In the genomic region with DNA sequence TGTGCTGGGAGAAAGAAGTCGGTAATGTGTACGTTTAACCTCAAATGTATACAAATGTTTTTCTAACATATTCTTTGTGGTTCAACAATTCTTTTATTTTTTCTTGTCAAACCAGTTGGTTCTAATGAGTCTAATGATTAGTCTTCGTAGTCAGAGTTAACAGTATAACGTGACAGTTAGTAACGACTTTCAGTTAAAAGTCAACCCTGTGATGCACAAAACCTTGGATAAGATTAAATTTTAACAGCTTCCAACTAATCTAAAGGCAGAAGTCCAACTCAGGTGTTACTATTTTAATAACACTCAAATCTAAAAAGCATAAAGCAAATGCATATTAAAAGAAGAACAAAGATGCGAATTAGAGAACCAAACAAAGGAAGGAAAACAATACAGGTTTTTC, we compare ENCODE assay signal across 29 cellular contexts. TPM values are rescaled to one million over a fixed set of nuclear protein-coding genes. Genes with fewer than 3 reads are reported as not detected.
A peak's percentile ranks its signal among the peaks of the same experiment; 100 is the strongest.
DNase-seq lines count a peak whose midpoint lies in the region; ATAC-seq, FAIRE-seq and TF ChIP-seq lines count a peak whose summit lies in the region.
"Had no signal": no experiment of that assay in that cellular context is flagged by ENCODE, and none has a peak within 500 bp of the region (broad histone marks: within the 10 kb centered on the region; RNA-seq: fewer than 3 reads in every experiment).

No MANE protein-coding gene starts in this region.

- H3K27me3 Mint-ChIP-seq in WTC11 (ENCODE audit: low read depth) = no peaks in the 10 kb centered on the region
- no peaks in the 10 kb centered on the region for H3K27me3 Mint-ChIP-seq in nephron (ENCODE audit: low read depth)
- no peaks in the 10 kb centered on the region for H3K27me3 Mint-ChIP-seq in activated naive CD4-positive, alpha-beta T cell treated with anti-CD3 and anti-CD28 coated beads for 36 hours (ENCODE audit: low read depth)
- H3K27me3 Mint-ChIP-seq: activated naive CD4-positive, alpha-beta T cell treated with anti-CD3 and anti-CD28 coated beads, Interleukin-2, amount 50 U/mL, for 24 hours; IgD-negative memory B cell; stimulated activated naive B cell treated with anti-CD40 and anti-IgM and Interleukin-4, amounts not matched to agents 10 μg/mL and 1 μg/mL and 100 μg/mL, for 72 hours had no signal

- H3K9me3 Mint-ChIP-seq in WTC11 = no peaks in the 10 kb centered on the region
- H3K9me3 Mint-ChIP-seq in nephron = no peaks in the 10 kb centered on the region
- no peaks in the 10 kb centered on the region for H3K9me3 Mint-ChIP-seq in activated naive CD4-positive, alpha-beta T cell treated with anti-CD3 and anti-CD28 coated beads for 36 hours
- H3K9me3 Mint-ChIP-seq: activated naive CD4-positive, alpha-beta T cell treated with anti-CD3 and anti-CD28 coated beads, Interleukin-2, amount 50 U/mL, for 24 hours; activated T-helper 2 cell treated with anti-CD3 and anti-CD28 coated beads, Interferon-gamma antibody, Interleukin-2, Interleukin-4, amounts not matched to agents 10 μg/mL and 5 μg/mL and 100 μg/mL, durations not matched to agents 14 hours and 24 hours and 36 hours; IgD-negative memory B cell; mesothelial cell of epicardium; natural killer cell; stimulated activated naive B cell treated with anti-CD40 and anti-IgM and Interleukin-4, amounts not matched to agents 10 μg/mL and 1 μg/mL and 100 μg/mL, for 72 hours had no signal

- in situ Hi-C loops in ACHN (cut with HindIII; ENCODE audit: low pct_ligation_motif_present, low pct_unique_long_range_greater_than_20kb, low sequenced_read_pairs) = no loop called here

- H3K9me3 ChIP-seq in iPS-20b (ENCODE audit: insufficient read depth, low read depth, low read length) = no peaks in the 10 kb centered on the region
- H3K9me3 ChIP-seq: esophagus squamous epithelium, gastroesophageal sphincter, Peyer's patch had no signal

- ATAC-seq in WTC11 = no peak
- ATAC-seq: activated CD8-positive, alpha-beta T cell treated with anti-CD3 and anti-CD28 coated beads, Interleukin-2, amount 10 ng/mL, durations not matched to agents 7 days and 5 days; gastroesophageal sphincter; natural killer cell; stimulated activated naive B cell treated with anti-CD40 and anti-IgM and Interleukin-4, amounts not matched to agents 10 μg/mL and 1 μg/mL and 100 μg/mL, for 72 hours had no signal

- H3K27ac ChIP-seq in iPS-20b (ENCODE audit: low read length) = no peak overlapping the region
- H3K27ac ChIP-seq: cardiac muscle cell, coronary artery, esophagus squamous epithelium, VCaP had no signal

- H3K36me3 Mint-ChIP-seq in WTC11 (no peaks in the 10 kb centered on the region), nephron (ENCODE audit: low read depth) (no peaks in the 10 kb centered on the region)
- H3K36me3 Mint-ChIP-seq in activated naive CD4-positive, alpha-beta T cell treated with anti-CD3 and anti-CD28 coated beads for 36 hours (ENCODE audit: low read depth) = no peaks in the 10 kb centered on the region
- H3K36me3 Mint-ChIP-seq: activated naive CD4-positive, alpha-beta T cell treated with anti-CD3 and anti-CD28 coated beads, Interleukin-2, amount 50 U/mL, for 24 hours; IgD-negative memory B cell; immature natural killer cell; mesothelial cell of epicardium; natural killer cell; stimulated activated naive B cell treated with anti-CD40 and anti-IgM and Interleukin-4, amounts not matched to agents 10 μg/mL and 1 μg/mL and 100 μg/mL, for 72 hours had no signal

- H3K4me1 Mint-ChIP-seq in WTC11 (peaks cover 80% of the 10 kb centered on the region), nephron (peaks cover 73% of the 10 kb centered on the region)
- H3K4me1 Mint-ChIP-seq in activated naive CD4-positive, alpha-beta T cell treated with anti-CD3 and anti-CD28 coated beads for 36 hours (ENCODE audit: low read depth) = no peaks in the 10 kb centered on the region
- H3K4me1 Mint-ChIP-seq: activated naive CD4-positive, alpha-beta T cell treated with anti-CD3 and anti-CD28 coated beads, Interleukin-2, amount 50 U/mL, for 24 hours; IgD-negative memory B cell; immature natural killer cell; natural killer cell; stimulated activated naive B cell treated with anti-CD40 and anti-IgM and Interleukin-4, amounts not matched to agents 10 μg/mL and 1 μg/mL and 100 μg/mL, for 72 hours had no signal

- CTCF ChIA-PET in WTC11 (lab: Charles Lee) = no interaction called here
- CTCF ChIA-PET in activated naive CD4-positive, alpha-beta T cell treated with anti-CD3 and anti-CD28 coated beads for 36 hours (lab: Charles Lee) = no interaction called here

- DNase-seq in ACHN (peak; percentile 28), WTC11 (ENCODE audit: low spot score) (no peak), midbrain (lab: John Stamatoyannopoulos, UW) (no peak), frontal cortex (ENCODE audit: low spot score in 2 of 2) (no peak), mucosa of gallbladder (ENCODE audit: low spot score) (no peak)
- no peak for DNase-seq in activated naive CD4-positive, alpha-beta T cell treated with anti-CD3 and anti-CD28 coated beads for 36 hours
- DNase-seq: 8988T; activated CD4-positive, alpha-beta T cell treated with anti-CD3 and anti-CD28 coated beads for 4 hours; activated CD8-positive, alpha-beta T cell treated with anti-CD3 and anti-CD28 coated beads, Interleukin-2, amount 10 ng/mL, durations not matched to agents 7 days and 5 days; esophagus squamous epithelium; immature natural killer cell; natural killer cell; NCI-H146; NCI-H226; NCI-H526 treated with DMSO at 0.1 percent for 48 hours; Peyer's patch; SIG-M5; stimulated activated naive B cell treated with anti-CD40 and anti-IgM and Interleukin-4, amounts not matched to agents 10 μg/mL and 1 μg/mL and 100 μg/mL, for 72 hours had no signal

- H3K9ac ChIP-seq in iPS-20b (ENCODE audit: low read depth, low read length) = no peak overlapping the region

- no peak for FAIRE-seq in frontal cortex (lab: Jason Lieb, UNC)
- FAIRE-seq: endometrium had no signal

- H3K4me1 ChIP-seq in iPS-20b (ENCODE audit: insufficient read depth, low read length) = peaks cover 59% of the 10 kb centered on the region

- H3K36me3 ChIP-seq in iPS-20b (ENCODE audit: insufficient read depth, low read depth, low read length) = no peaks in the 10 kb centered on the region; the same call in 1 of the 2 replicates
- H3K36me3 ChIP-seq: cardiac muscle cell, esophagus squamous epithelium, gastroesophageal sphincter, Peyer's patch had no signal

- H3K4me3 Mint-ChIP-seq in WTC11 (peak overlapping the region; percentile 16; the same call in 1 of the 2 replicates), nephron (peak overlapping the region in 1 of 3 experiments; percentile 2)
- no peak overlapping the region for H3K4me3 Mint-ChIP-seq in activated naive CD4-positive, alpha-beta T cell treated with anti-CD3 and anti-CD28 coated beads for 36 hours
- H3K4me3 Mint-ChIP-seq: activated CD8-positive, alpha-beta T cell treated with anti-CD3 and anti-CD28 coated beads, Interleukin-2, amount 10 ng/mL, durations not matched to agents 7 days and 5 days; activated naive CD4-positive, alpha-beta T cell treated with anti-CD3 and anti-CD28 coated beads, Interleukin-2, amount 50 U/mL, for 24 hours; IgD-negative memory B cell; immature natural killer cell; mesothelial cell of epicardium; natural killer cell; stimulated activated naive B cell treated with anti-CD40 and anti-IgM and Interleukin-4, amounts not matched to agents 10 μg/mL and 1 μg/mL and 100 μg/mL, for 72 hours had no signal

- H3K27me3 ChIP-seq in iPS-20b (ENCODE audit: insufficient read depth, low read length) = no peaks in the 10 kb centered on the region
- H3K27me3 ChIP-seq: cardiac muscle cell, esophagus squamous epithelium, gastroesophageal sphincter, Peyer's patch had no signal

- no peak for TF ChIP-seq CTCF in WTC11 (IDR thresholded peaks at IDR 0.05)
- TF ChIP-seq CTCF in nephron (IDR thresholded peaks at IDR 0.05; ENCODE audit: unreplicated experiment in 3 of 3) = no peak

- POLR2A ChIA-PET in WTC11 (lab: Charles Lee) = no interaction called here

- H3K4me3 ChIP-seq in iPS-20b (ENCODE audit: low read length) = peak overlapping the region; percentile 6; the same call in 1 of the 2 replicates
- H3K4me3 ChIP-seq: cardiac muscle cell, coronary artery, esophagus squamous epithelium, gastroesophageal sphincter had no signal

- H3K27ac Mint-ChIP-seq in WTC11 (peak overlapping the region; percentile 28; the same call in 1 of the 2 replicates), nephron (peak overlapping the region; percentile 48 to 75 (median 73))
- H3K27ac Mint-ChIP-seq in activated naive CD4-positive, alpha-beta T cell treated with anti-CD3 and anti-CD28 coated beads for 36 hours = no peak overlapping the region
- H3K27ac Mint-ChIP-seq: activated CD8-positive, alpha-beta T cell treated with anti-CD3 and anti-CD28 coated beads, Interleukin-2, amount 10 ng/mL, durations not matched to agents 7 days and 5 days; activated naive CD4-positive, alpha-beta T cell treated with anti-CD3 and anti-CD28 coated beads, Interleukin-2, amount 50 U/mL, for 24 hours; activated T-helper 2 cell treated with anti-CD3 and anti-CD28 coated beads, Interferon-gamma antibody, Interleukin-2, Interleukin-4, amounts not matched to agents 10 μg/mL and 5 μg/mL and 100 μg/mL, durations not matched to agents 14 hours and 24 hours and 36 hours; IgD-negative memory B cell; immature natural killer cell; mesothelial cell of epicardium; natural killer cell; stimulated activated naive B cell treated with anti-CD40 and anti-IgM and Interleukin-4, amounts not matched to agents 10 μg/mL and 1 μg/mL and 100 μg/mL, for 72 hours had no signal

- intact Hi-C loops in activated naive CD4-positive, alpha-beta T cell treated with anti-CD3 and anti-CD28 coated beads for 36 hours (cut with micrococcal nuclease) = no loop called here

TF ChIP-seq in WTC11, 78 proteins besides CTCF, POLR2A, EP300 and RAD21 (continues in another document):
- TF ChIP-seq IRF1 (CRISPR knock-in tag; IDR thresholded peaks at IDR 0.05) = no peak
- no peak for TF ChIP-seq SMAD3 (CRISPR knock-in tag; IDR thresholded peaks at IDR 0.05; ENCODE audit: borderline replicate concordance)

RNA-seq across cellular contexts. Expression of gene SEMA6A, which starts 47.0 kb away (rescaled TPM):
- 336 to 406 TPM (median 357 TPM) in 3 replicates for total RNA-seq in WTC11 (2021)
- 15.5 TPM for total RNA-seq in frontal cortex
- total RNA-seq in activated naive CD4-positive, alpha-beta T cell treated with anti-CD3 and anti-CD28 coated beads for 36 hours = under 1 TPM; 0.10 to 0.14 TPM
- total RNA-seq in mucosa of gallbladder = 98.1 TPM
- total RNA-seq: activated CD8-positive, alpha-beta T cell treated with anti-CD3 and anti-CD28 coated beads, Interleukin-2, amount 10 ng/mL, durations not matched to agents 7 days and 5 days; activated T-helper 2 cell treated with anti-CD3 and anti-CD28 coated beads, Interferon-gamma antibody, Interleukin-2, Interleukin-4, amounts not matched to agents 10 μg/mL and 5 μg/mL and 100 μg/mL, durations not matched to agents 14 hours and 24 hours and 36 hours; natural killer cell had no signal

Comparison
In these comparisons a context has a peak if more than half of its experiments do, and no peak if none do; other contexts are left out.
1. RNA of gene SEMA6A, which starts 47.0 kb away (total RNA-seq): 336 to 406 TPM in WTC11, 98.1 TPM in mucosa of gallbladder (single experiment) and 15.5 TPM in frontal cortex (single experiment); 0.10 to 0.14 TPM in activated naive CD4-positive, alpha-beta T cell treated with anti-CD3 and anti-CD28 coated beads for 36 hours; every median in the first group is over 10 times any median in the second.